In genomic region chr2:24930768-24931167, GRCh38 we compare ENCODE assay signal across 9 cellular contexts. TPM values are rescaled to one million over a fixed set of nuclear protein-coding genes. Genes with fewer than 3 reads are reported as not detected.
A peak's percentile ranks its signal among the peaks of the same experiment; 100 is the strongest.
DNase-seq lines count a peak whose midpoint lies in the region; ATAC-seq, FAIRE-seq and TF ChIP-seq lines count a peak whose summit lies in the region.
"Had no signal": no experiment of that assay in that cellular context is flagged by ENCODE, and none has a peak within 500 bp of the region (broad histone marks: within the 10 kb centered on the region; RNA-seq: fewer than 3 reads in every experiment).

No MANE protein-coding gene starts in this region.

- intact Hi-C loops in head of caudate nucleus (cut with DNase I), result no loop called here
- intact Hi-C loops in tibial artery (cut with DNase I; ENCODE audit: low total_unique reads), result no loop called here
- intact Hi-C loops in CD14-positive monocyte (cut with micrococcal nuclease), result no loop called here

- H3K36me3 Mint-ChIP-seq in CD14-positive monocyte, result no peaks in the 10 kb centered on the region

- no peaks in the 10 kb centered on the region for H3K36me3 ChIP-seq in tibial artery

- no peaks in the 10 kb centered on the region for H3K27me3 ChIP-seq in tibial artery

- TF ChIP-seq CTCF in tibial artery (IDR thresholded peaks at IDR 0.05) (no peak), CD14-positive monocyte (IDR thresholded peaks at IDR 0.05) (no peak)

- peak overlapping the region in 1 of 2 donors; percentile 33 for H3K4me3 Mint-ChIP-seq in CD14-positive monocyte

- H3K9me3 Mint-ChIP-seq in CD14-positive monocyte, result no peaks in the 10 kb centered on the region

- H3K27me3 Mint-ChIP-seq in CD14-positive monocyte (ENCODE audit: low read depth in 3 of 3), result peaks cover 0 to 7% (median 3%) of the 10 kb centered on the region in 3 donors

- H3K4me3 ChIP-seq in tibial artery, result no peak overlapping the region

- H3K9me3 ChIP-seq in tibial artery, result no peaks in the 10 kb centered on the region

- H3K4me1 ChIP-seq in tibial artery, result peaks cover 0 to 20% (median 5%) of the 10 kb centered on the region in 4 donors

- peaks cover 6% of the 10 kb centered on the region for H3K4me1 Mint-ChIP-seq in CD14-positive monocyte

- H3K27ac Mint-ChIP-seq in CD14-positive monocyte, result peak overlapping the region in 2 of 7 donors; percentile 36 to 52

- TF ChIP-seq POLR2A in GM12891 (IDR thresholded peaks at IDR 0.05; ENCODE audit: low read depth, low read length), result no peak

- DNase-seq in GM12891 (ENCODE audit: insufficient read length, low spot score) (peak; percentile 70), LHCN-M2 (ENCODE audit: low read depth) (peak; percentile 17), head of caudate nucleus (peak in 29 of 42 donors; percentile 30 to 85 (median 58)), tibial artery (no peak), CD14-positive monocyte (ENCODE audit: low spot score) (no peak)
- no peak for DNase-seq in stimulated activated CD4-positive, alpha-beta T cell treated with anti-CD3 and anti-CD28 coated beads, Interleukin-12 subunit alpha, Interleukin-12 subunit beta, amount 100 ng/mL, for 4 hours
- no peak for DNase-seq in stimulated activated naive CD4-positive, alpha-beta T cell (lab: John Stamatoyannopoulos, UW)

- H3K27ac ChIP-seq in tibial artery, result no peak overlapping the region

- FAIRE-seq in GM12891 (lab: Jason Lieb, UNC), result peak; percentile 97
- FAIRE-seq: TTC549 had no signal

- peak; percentile 90 for ATAC-seq in GM21447 (IDR thresholded peaks at IDR 0.05; ENCODE audit: unreplicated experiment)

TF ChIP-seq in GM12891, 5 proteins besides CTCF, POLR2A, EP300 and RAD21:
- no peak for TF ChIP-seq POLR2AphosphoS5 (IDR thresholded peaks at IDR 0.05; ENCODE audit: low read depth, low read length)
- TF ChIP-seq PAX5 (IDR thresholded peaks at IDR 0.05; ENCODE audit: insufficient read depth, low read length, severe bottlenecking), result no peak
- no peak for TF ChIP-seq TAF1 (IDR thresholded peaks at IDR 0.05; ENCODE audit: low read depth, low read length)
- no peak for TF ChIP-seq POU2F2 (IDR thresholded peaks at IDR 0.05; ENCODE audit: low read depth, low read length)
- no peak for TF ChIP-seq SPI1 (IDR thresholded peaks at IDR 0.05; ENCODE audit: low read depth, low read length)

RNA-seq across cellular contexts. Expression of gene ADCY3, which starts 10.7 kb away (rescaled TPM):
- polyA plus RNA-seq in GM12891 (2012; ENCODE audit: low read depth, missing spikeins), result 95.3 TPM
- 23.3 and 24.7 TPM in 2 replicates for total RNA-seq in LHCN-M2 (2014; rRNA removed)
- polyA plus RNA-seq in LHCN-M2 (2012), result 16.3 TPM
- polyA plus RNA-seq in CD14-positive monocyte, result 1 to 10 TPM; 2.5 to 3.5 TPM

RNA-seq across cellular contexts. Expression of gene DNAJC27, which starts 41.0 kb away (rescaled TPM):
- 1.2 TPM for polyA plus RNA-seq in GM12891 (2012; ENCODE audit: low read depth, missing spikeins)
- total RNA-seq in LHCN-M2 (2014; rRNA removed), result 4.2 and 5.6 TPM in 2 replicates
- 1.3 TPM for polyA plus RNA-seq in LHCN-M2 (2012)
- polyA plus RNA-seq in CD14-positive monocyte, result 1 to 10 TPM in 1 of 2 donors, under 1 TPM in 1; 0.86 to 2.2 TPM

Comparison
In these comparisons a context has a peak if more than half of its experiments do, and no peak if none do; other contexts are left out.
1. DNase-seq: peak in GM12891 (single experiment), LHCN-M2 (single experiment) and head of caudate nucleus (29 of 42); none in tibial artery (0 of 2), CD14-positive monocyte (single experiment), stimulated activated CD4-positive, alpha-beta T cell treated with anti-CD3 and anti-CD28 coated beads, Interleukin-12 subunit alpha, Interleukin-12 subunit beta, amount 100 ng/mL, for 4 hours (single experiment) and stimulated activated naive CD4-positive, alpha-beta T cell (0 of 6).